In genomic region chr9:99118782-99119466, GRCh38 we compare ENCODE assay signal across 8 cellular contexts. TPM values are rescaled to one million over a fixed set of nuclear protein-coding genes. Genes with fewer than 3 reads are reported as not detected.
A peak's percentile ranks its signal among the peaks of the same experiment; 100 is the strongest.
DNase-seq lines count a peak whose midpoint lies in the region; ATAC-seq, FAIRE-seq and TF ChIP-seq lines count a peak whose summit lies in the region.

No MANE protein-coding gene starts in this region.

- H3K9me2 ChIP-seq in hepatocyte (replicated peaks; ENCODE audit: insufficient read depth), result no peaks in the 10 kb centered on the region

- H3K4me2 ChIP-seq in HepG2 (ENCODE audit: low read depth, low read length) (no peak overlapping the region), hepatocyte (no peak overlapping the region)

- H3K36me3 ChIP-seq in right lobe of liver (no peaks in the 10 kb centered on the region), HepG2 (replicated peaks in 1 of 2; ENCODE audit: control insufficient read depth in 1 of 2, insufficient read depth in 2 of 2, low read length in 2 of 2) (no peaks in the 10 kb centered on the region), hepatocyte (replicated peaks; ENCODE audit: insufficient read depth, low read depth) (no peaks in the 10 kb centered on the region)

- CTCF ChIA-PET in HepG2 (lab: Yijun Ruan, JAX; ENCODE audit: low intra/inter-chr PET ratio, low total read pairs), result no interaction called here

- TF ChIP-seq EP300 in HepG2 (IDR thresholded peaks at IDR 0.05; ENCODE audit: low read depth in 2 of 2, low read length in 2 of 2) (no peak), HepG2 (CRISPR knock-in tag; IDR thresholded peaks at IDR 0.05; ENCODE audit: borderline replicate concordance) (no peak)

- WGBS in right lobe of liver (ENCODE audit: insufficient coverage, low coverage, low lambda C conversion rate, missing lambda C conversion rate), result 69% methylated on average over 7 of the region's 7 CpGs
- 95% methylated on average over 7 of the region's 7 CpGs for WGBS in HepG2 (ENCODE audit: low lambda C conversion rate)
- 96% methylated on average over 7 of the region's 7 CpGs for whole genome bisulfite sequencing in hepatocyte (ENCODE audit: low lambda C conversion rate, missing lambda C conversion rate)

- H3K9ac ChIP-seq in HepG2 (ENCODE audit: insufficient read depth, low read depth, low read length), result no peak overlapping the region

- H3K27ac ChIP-seq in right lobe of liver (no peak overlapping the region), HepG2 (ENCODE audit: extremely low read length, insufficient read depth, low read length) (no peak overlapping the region), hepatocyte (no peak overlapping the region)

- TF ChIP-seq CTCF in right lobe of liver (IDR thresholded peaks at IDR 0.05), result no peak
- TF ChIP-seq CTCF in HepG2 (CRISPR knock-in tag; IDR thresholded peaks at IDR 0.05), result no peak
- TF ChIP-seq CTCF in hepatocyte (IDR thresholded peaks at IDR 0.05; ENCODE audit: poor library complexity), result no peak

- peak overlapping the region; percentile 4 to 82 (median 73) for H3K4me3 Mint-ChIP-seq in naive B cell

- H3K79me2 ChIP-seq in HepG2 (ENCODE audit: insufficient read depth, low read length) (peaks cover 6% of the 10 kb centered on the region), hepatocyte (peaks cover 100% of the 10 kb centered on the region)

- H3K27me3 ChIP-seq in right lobe of liver (no peaks in the 10 kb centered on the region), HepG2 (ENCODE audit: control insufficient read depth in 1 of 2, insufficient read depth in 2 of 2, low read length in 2 of 2) (no peaks in the 10 kb centered on the region), hepatocyte (no peaks in the 10 kb centered on the region)

- in situ Hi-C loops in HepG2 (cut with HindIII; ENCODE audit: extremely low pct_ligation_motif_present, low pct_unique_long_range_greater_than_20kb), result no loop called here

- no peaks in the 10 kb centered on the region for H3K9me3 Mint-ChIP-seq in naive B cell

- no peaks in the 10 kb centered on the region for H3K36me3 Mint-ChIP-seq in naive B cell

- TF ChIP-seq POLR2A in right lobe of liver (IDR thresholded peaks at IDR 0.05) (no peak), HepG2 (IDR thresholded peaks at IDR 0.05; ENCODE audit: insufficient read depth in 1 of 2, low read depth in 2 of 2, low read length in 2 of 2) (no peak)

- H3K27ac Mint-ChIP-seq in naive B cell, result peak overlapping the region; percentile 0 to 93 (median 86)

- intact Hi-C loops in right lobe of liver (cut with DNase I) (no loop called here), HepG2 (cut with micrococcal nuclease; ENCODE audit: unreplicated experiment) (no loop called here)

- H4K20me1 ChIP-seq in HepG2 (ENCODE audit: insufficient read depth, low read length) (no peaks in the 10 kb centered on the region), hepatocyte (ENCODE audit: insufficient read depth, poor library complexity, severe bottlenecking) (peaks cover 73% of the 10 kb centered on the region)

- peak; percentile 57 to 80 (median 64) for ATAC-seq in right lobe of liver
- no peak for ATAC-seq in HepG2
- peak; percentile 97 for ATAC-seq in HG03342 (IDR thresholded peaks at IDR 0.05; ENCODE audit: unreplicated experiment)
- peak; percentile 96 to 98 for ATAC-seq in naive B cell (ENCODE audit: low read depth in 2 of 2)

- FAIRE-seq in HepG2 (lab: Jason Lieb, UNC), result no peak

- DNase-seq in right lobe of liver (no peak), HepG2 (ENCODE audit: low spot score) (no peak), naive B cell (peak; percentile 53), nucleus accumbens (lab: John Stamatoyannopoulos, UW) (no peak), hepatocyte (ENCODE audit: low spot score) (no peak), DMS153 treated with DMSO at 0.1 percent for 48 hours (lab: John Stamatoyannopoulos, UW; ENCODE audit: unreplicated experiment) (no peak)
- peak; percentile 33 to 44 for DNase-seq in activated CD4-positive, alpha-beta T cell treated with anti-CD3 and anti-CD28 coated beads for 4 hours

- no peak overlapping the region for H3K4me3 ChIP-seq in right lobe of liver
- H3K4me3 ChIP-seq in HepG2 (replicated peaks in 1 of 3; ENCODE audit: insufficient read depth in 1 of 3, low read depth in 2 of 3, low read length in 3 of 3), result no peak overlapping the region
- no peak overlapping the region for H3K4me3 ChIP-seq in hepatocyte

- H3K9me3 ChIP-seq in right lobe of liver (no peaks in the 10 kb centered on the region), HepG2 (ENCODE audit: low read length) (no peaks in the 10 kb centered on the region), hepatocyte (ENCODE audit: low read depth) (no peaks in the 10 kb centered on the region)

- POLR2A ChIA-PET in HepG2 (lab: Yijun Ruan, JAX), result interaction anchor here (0.9 kb wide), 1 partner anchor 14 kb away, joined by 3 read pairs; the partner anchor contains the start of gene TGFBR1

- peaks cover 36 to 37% (median 37%) of the 10 kb centered on the region in 3 donors for H3K4me1 Mint-ChIP-seq in naive B cell

- no TSS peak for BruUV-seq in HepG2 (replicated peaks; lab: Mats Ljungman, UMichigan)

- H2AFZ ChIP-seq in HepG2 (ENCODE audit: low read length) (no peak overlapping the region), hepatocyte (no peak overlapping the region)

- TF ChIP-seq RAD21 in HepG2 (CRISPR knock-in tag; IDR thresholded peaks at IDR 0.05), result no peak

- peaks cover 0 to 6% (median 0%) of the 10 kb centered on the region in 4 donors for H3K4me1 ChIP-seq in right lobe of liver
- H3K4me1 ChIP-seq in HepG2 (ENCODE audit: insufficient read depth, low read length), result no peaks in the 10 kb centered on the region
- H3K4me1 ChIP-seq in hepatocyte (ENCODE audit: insufficient read depth), result no peaks in the 10 kb centered on the region

- no peaks in the 10 kb centered on the region for H3K27me3 Mint-ChIP-seq in naive B cell

TF ChIP-seq in HepG2, 621 proteins besides CTCF, POLR2A, EP300 and RAD21 (continues in another document):
- TF ChIP-seq, protein P1, sequence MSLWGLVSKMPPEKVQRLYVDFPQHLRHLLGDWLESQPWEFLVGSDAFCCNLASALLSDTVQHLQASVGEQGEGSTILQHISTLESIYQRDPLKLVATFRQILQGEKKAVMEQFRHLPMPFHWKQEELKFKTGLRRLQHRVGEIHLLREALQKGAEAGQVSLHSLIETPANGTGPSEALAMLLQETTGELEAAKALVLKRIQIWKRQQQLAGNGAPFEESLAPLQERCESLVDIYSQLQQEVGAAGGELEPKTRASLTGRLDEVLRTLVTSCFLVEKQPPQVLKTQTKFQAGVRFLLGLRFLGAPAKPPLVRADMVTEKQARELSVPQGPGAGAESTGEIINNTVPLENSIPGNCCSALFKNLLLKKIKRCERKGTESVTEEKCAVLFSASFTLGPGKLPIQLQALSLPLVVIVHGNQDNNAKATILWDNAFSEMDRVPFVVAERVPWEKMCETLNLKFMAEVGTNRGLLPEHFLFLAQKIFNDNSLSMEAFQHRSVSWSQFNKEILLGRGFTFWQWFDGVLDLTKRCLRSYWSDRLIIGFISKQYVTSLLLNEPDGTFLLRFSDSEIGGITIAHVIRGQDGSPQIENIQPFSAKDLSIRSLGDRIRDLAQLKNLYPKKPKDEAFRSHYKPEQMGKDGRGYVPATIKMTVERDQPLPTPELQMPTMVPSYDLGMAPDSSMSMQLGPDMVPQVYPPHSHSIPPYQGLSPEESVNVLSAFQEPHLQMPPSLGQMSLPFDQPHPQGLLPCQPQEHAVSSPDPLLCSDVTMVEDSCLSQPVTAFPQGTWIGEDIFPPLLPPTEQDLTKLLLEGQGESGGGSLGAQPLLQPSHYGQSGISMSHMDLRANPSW (CRISPR knock-in tag; IDR thresholded peaks at IDR 0.05; ENCODE audit: borderline replicate concordance), result no peak
- TF ChIP-seq CBFB (CRISPR knock-in tag; IDR thresholded peaks at IDR 0.05) (no peak), BRD4 (CRISPR knock-in tag; IDR thresholded peaks at IDR 0.05) (no peak), ELK4 (CRISPR knock-in tag; IDR thresholded peaks at IDR 0.05; ENCODE audit: borderline replicate concordance) (no peak), ZNF7 (CRISPR knock-in tag; IDR thresholded peaks at IDR 0.05) (no peak), ZNF773 (CRISPR knock-in tag; IDR thresholded peaks at IDR 0.05; ENCODE audit: borderline replicate concordance) (no peak)

RNA-seq across cellular contexts. Expression of gene TGFBR1, which starts 14.0 kb away (rescaled TPM):
- total RNA-seq in right lobe of liver, result 10 to 100 TPM in 5 of 6 experiments, 1 to 10 TPM in 1; 9.6 to 26.4 (median 13.4) TPM
- total RNA-seq in HepG2 (2016; rRNA removed; fragmentation: Illumina TruSeq; extraction: Trizol), result 21.2 and 23.9 TPM in 2 replicates
- 5.6 and 5.9 TPM in 2 replicates for total RNA-seq in HepG2 (2016; cell fraction: cytosol; rRNA removed; fragmentation: Illumina TruSeq; extraction: Trizol; ENCODE audit: low read depth)
- 18.4 and 22.1 TPM in 2 replicates for total RNA-seq in HepG2 (2016; cell fraction: insoluble cytoplasmic fraction; rRNA removed; fragmentation: Illumina TruSeq; extraction: Trizol)
- 14.2 and 17.5 TPM in 2 replicates for total RNA-seq in HepG2 (2016; cell fraction: membrane; rRNA removed; fragmentation: Illumina TruSeq; extraction: Trizol)
- total RNA-seq in HepG2 (2016; cell fraction: nucleus; rRNA removed; fragmentation: Illumina TruSeq; extraction: Trizol), result 21.2 and 24.6 TPM in 2 replicates
- polyA plus RNA-seq in HepG2 (2011; rRNA removed), result 16.8 and 16.9 TPM in 2 replicates
- polyA plus RNA-seq in HepG2 (2011; cell fraction: cytosol; rRNA removed), result 7.4 and 11.8 TPM in 2 replicates
- polyA plus RNA-seq in HepG2 (2011; cell fraction: nucleus; rRNA removed), result 5.4 and 6.2 TPM in 2 replicates
- polyA plus RNA-seq in HepG2 (2012), result 10.1 and 10.7 TPM in 2 replicates
- 0.79 and 1.2 TPM in 2 replicates for polyA plus RNA-seq in HepG2 (2016; cell fraction: cytosol; fragmentation: Illumina TruSeq; extraction: Trizol; ENCODE audit: low read depth)
- 10.0 and 10.3 TPM in 2 replicates for polyA plus RNA-seq in HepG2 (2016; cell fraction: insoluble cytoplasmic fraction; fragmentation: Illumina TruSeq; extraction: Trizol; ENCODE audit: low read depth)
- 3.4 and 3.9 TPM in 2 replicates for polyA plus RNA-seq in HepG2 (2016; cell fraction: membrane; fragmentation: Illumina TruSeq; extraction: Trizol; ENCODE audit: low read depth)
- polyA plus RNA-seq in HepG2 (2016; cell fraction: nucleus; fragmentation: Illumina TruSeq; extraction: Trizol; ENCODE audit: insufficient read depth, low read depth), result 16.7 and 17.0 TPM in 2 replicates
- 103 and 225 TPM in 2 replicates for polyA minus RNA-seq in HepG2 (2011; rRNA and poly(A)+ RNA removed; ENCODE audit: low replicate concordance)
- 40.2 and 45.8 TPM in 2 replicates for polyA minus RNA-seq in HepG2 (2011; cell fraction: cytosol; rRNA and poly(A)+ RNA removed)
- 22.3 and 22.5 TPM in 2 replicates for polyA minus RNA-seq in HepG2 (2011; cell fraction: nucleus; rRNA and poly(A)+ RNA removed)
- 10 to 100 TPM in 4 of 6 donors, 1 to 10 TPM in 2; 6.6 to 14.6 (median 11.3) TPM for polyA plus RNA-seq in naive B cell (ENCODE audit: low read depth in 6 of 6)
- 74.2 and 79.4 TPM in 2 replicates for total RNA-seq in hepatocyte
- polyA plus RNA-seq in hepatocyte, result 31.5 and 41.7 TPM in 2 replicates

Comparison
In these comparisons a context has a peak if more than half of its experiments do, and no peak if none do; other contexts are left out.
1. DNase-seq: peak in activated CD4-positive, alpha-beta T cell treated with anti-CD3 and anti-CD28 coated beads for 4 hours (2 of 2) and naive B cell (single experiment); none in right lobe of liver (0 of 3), HepG2 (single experiment), nucleus accumbens (0 of 56), hepatocyte (single experiment) and DMS153 treated with DMSO at 0.1 percent for 48 hours (single experiment).